In genomic region chr3:172181936-172182708, GRCh38 we compare ENCODE assay signal across 11 cellular contexts.
DNase-seq lines count a peak whose midpoint lies in the region; ATAC-seq and TF ChIP-seq lines count a peak whose summit lies in the region.
"Had no signal": no experiment of that assay in that cellular context is flagged by ENCODE, and none has a peak within 500 bp of the region (broad histone marks: within the 10 kb centered on the region; RNA-seq: fewer than 3 reads in every experiment).

No MANE protein-coding gene starts in this region.

- peaks cover 10% of the 10 kb centered on the region for H3K36me3 Mint-ChIP-seq in T-helper 17 cell (ENCODE audit: low read depth)
- peaks cover 0 to 7% (median 3%) of the 10 kb centered on the region in 3 donors for H3K36me3 Mint-ChIP-seq in immature natural killer cell
- H3K36me3 Mint-ChIP-seq: naive B cell had no signal

- no peaks in the 10 kb centered on the region for H3K9me3 Mint-ChIP-seq in immature natural killer cell

- intact Hi-C loops in heart left ventricle (cut with DNase I): no loop called here
- intact Hi-C loops in aorta (cut with DNase I): no loop called here
- intact Hi-C loops in sigmoid colon (cut with DNase I): no loop called here

- peak overlapping the region; percentile 6 for H3K27ac Mint-ChIP-seq in T-helper 17 cell
- peak overlapping the region; percentile 65 to 89 (median 87) for H3K27ac Mint-ChIP-seq in immature natural killer cell
- H3K27ac Mint-ChIP-seq: B cell had no signal

- H3K27me3 Mint-ChIP-seq in T-helper 17 cell (no peaks in the 10 kb centered on the region), immature natural killer cell (ENCODE audit: low read depth in 3 of 3) (peaks cover 0 to 2% (median 0%) of the 10 kb centered on the region in 3 donors)
- H3K27me3 Mint-ChIP-seq: B cell, naive B cell had no signal

- no peaks in the 10 kb centered on the region for H3K9me3 ChIP-seq in heart left ventricle
- H3K9me3 ChIP-seq in right atrium auricular region: no peaks in the 10 kb centered on the region
- no peaks in the 10 kb centered on the region for H3K9me3 ChIP-seq in T-helper 17 cell (ENCODE audit: control insufficient read depth, low read length, poor library complexity, severe bottlenecking)
- no peaks in the 10 kb centered on the region for H3K9me3 ChIP-seq in aorta (ENCODE audit: control insufficient read depth, low read length)
- no peaks in the 10 kb centered on the region for H3K9me3 ChIP-seq in sigmoid colon

- H3K27me3 ChIP-seq in heart left ventricle: no peaks in the 10 kb centered on the region
- H3K27me3 ChIP-seq in right atrium auricular region: no peaks in the 10 kb centered on the region
- H3K27me3 ChIP-seq in aorta (ENCODE audit: control insufficient read depth in 1 of 2, insufficient read depth in 2 of 2, low read length in 1 of 2): no peaks in the 10 kb centered on the region
- H3K27me3 ChIP-seq in sigmoid colon: no peaks in the 10 kb centered on the region

- TF ChIP-seq POLR2A in heart left ventricle (IDR thresholded peaks at IDR 0.05): no peak
- no peak for TF ChIP-seq POLR2A in sigmoid colon (IDR thresholded peaks at IDR 0.05)

- H3K4me1 Mint-ChIP-seq in T-helper 17 cell (peaks cover 28% of the 10 kb centered on the region), immature natural killer cell (peaks cover 74 to 95% of the 10 kb centered on the region in 2 donors)
- H3K4me1 Mint-ChIP-seq: B cell, naive B cell had no signal

- H3K4me1 ChIP-seq in heart left ventricle: peaks cover 3 to 84% (median 43%) of the 10 kb centered on the region in 12 donors
- H3K4me1 ChIP-seq in right atrium auricular region: peaks cover 0 to 48% of the 10 kb centered on the region in 2 donors
- peaks cover 6 to 14% of the 10 kb centered on the region in 2 donors for H3K4me1 ChIP-seq in aorta (ENCODE audit: control insufficient read depth in 1 of 2, insufficient read depth in 2 of 2, low read length in 2 of 2)
- peaks cover 0 to 40% (median 16%) of the 10 kb centered on the region in 4 donors for H3K4me1 ChIP-seq in sigmoid colon

- TF ChIP-seq EP300 in sigmoid colon (IDR thresholded peaks at IDR 0.05): no peak

- TF ChIP-seq CTCF in heart left ventricle (IDR thresholded peaks at IDR 0.05): no peak
- no peak for TF ChIP-seq CTCF in right atrium auricular region (IDR thresholded peaks at IDR 0.05)
- no peak for TF ChIP-seq CTCF in omental fat pad (IDR thresholded peaks at IDR 0.05)
- TF ChIP-seq CTCF in sigmoid colon (IDR thresholded peaks at IDR 0.05): no peak

- H3K27ac ChIP-seq in heart left ventricle: peak overlapping the region in 3 of 12 donors; percentile 2 to 17 (median 14)
- H3K27ac ChIP-seq in right atrium auricular region: no peak overlapping the region
- H3K27ac ChIP-seq in aorta (ENCODE audit: low read depth in 1 of 2, low read length in 2 of 2): peak overlapping the region in 1 of 2 donors; percentile 17
- H3K27ac ChIP-seq in sigmoid colon: no peak overlapping the region

- 46 to 61% (median 47%) methylated on average over 7 of the region's 7 CpGs for WGBS in heart left ventricle, 4 donors
- WGBS in aorta, 2 donors: 37 to 49% methylated on average over 7 of the region's 7 CpGs
- 68 to 70% methylated on average over 7 of the region's 7 CpGs for WGBS in sigmoid colon, 2 donors

- no peak overlapping the region for H3K4me3 Mint-ChIP-seq in T-helper 17 cell
- peak overlapping the region; percentile 31 to 73 (median 61) for H3K4me3 Mint-ChIP-seq in immature natural killer cell
- H3K4me3 Mint-ChIP-seq: B cell, naive B cell had no signal

- in situ Hi-C loops in G401 (cut with HindIII; ENCODE audit: low sequenced_read_pairs): no loop called here

- ATAC-seq in heart left ventricle: peak in 3 of 4 donors; percentile 62 to 73 (median 70)
- no peak for ATAC-seq in T-helper 17 cell
- peak; percentile 15 for ATAC-seq in aorta (ENCODE audit: low FRiP score)
- no peak for ATAC-seq in omental fat pad (ENCODE audit: low FRiP score)

- H3K4me3 ChIP-seq in heart left ventricle (no peak overlapping the region), right atrium auricular region (no peak overlapping the region), aorta (ENCODE audit: low read length in 2 of 2) (no peak overlapping the region), sigmoid colon (no peak overlapping the region)

- H3K36me3 ChIP-seq in heart left ventricle (no peaks in the 10 kb centered on the region), right atrium auricular region (no peaks in the 10 kb centered on the region), aorta (ENCODE audit: control insufficient read depth in 1 of 2, insufficient read depth in 2 of 2, low read length in 1 of 2) (no peaks in the 10 kb centered on the region), sigmoid colon (no peaks in the 10 kb centered on the region)

- DNase-seq in heart left ventricle (no peak), right atrium auricular region (ENCODE audit: low spot score) (no peak), T-helper 17 cell (no peak), immature natural killer cell (peak in 1 of 3 donors; percentile 17), aorta (no peak), omental fat pad (ENCODE audit: low spot score) (no peak), sigmoid colon (no peak), G401 (ENCODE audit: low spot score) (no peak)
- DNase-seq: naive B cell; stimulated activated CD8-positive, alpha-beta memory T cell treated with anti-CD3 and anti-CD28 coated beads, Interleukin-4, amount 100 ng/mL, for 48 hours had no signal

Comparison
In these comparisons a context has a peak if more than half of its experiments do, and no peak if none do; other contexts are left out.
1. ATAC-seq: peak in heart left ventricle (3 of 4) and aorta (single experiment); none in T-helper 17 cell (single experiment) and omental fat pad (single experiment).